14 cellular contexts compared by ENCODE assay signal in the genomic region with DNA sequence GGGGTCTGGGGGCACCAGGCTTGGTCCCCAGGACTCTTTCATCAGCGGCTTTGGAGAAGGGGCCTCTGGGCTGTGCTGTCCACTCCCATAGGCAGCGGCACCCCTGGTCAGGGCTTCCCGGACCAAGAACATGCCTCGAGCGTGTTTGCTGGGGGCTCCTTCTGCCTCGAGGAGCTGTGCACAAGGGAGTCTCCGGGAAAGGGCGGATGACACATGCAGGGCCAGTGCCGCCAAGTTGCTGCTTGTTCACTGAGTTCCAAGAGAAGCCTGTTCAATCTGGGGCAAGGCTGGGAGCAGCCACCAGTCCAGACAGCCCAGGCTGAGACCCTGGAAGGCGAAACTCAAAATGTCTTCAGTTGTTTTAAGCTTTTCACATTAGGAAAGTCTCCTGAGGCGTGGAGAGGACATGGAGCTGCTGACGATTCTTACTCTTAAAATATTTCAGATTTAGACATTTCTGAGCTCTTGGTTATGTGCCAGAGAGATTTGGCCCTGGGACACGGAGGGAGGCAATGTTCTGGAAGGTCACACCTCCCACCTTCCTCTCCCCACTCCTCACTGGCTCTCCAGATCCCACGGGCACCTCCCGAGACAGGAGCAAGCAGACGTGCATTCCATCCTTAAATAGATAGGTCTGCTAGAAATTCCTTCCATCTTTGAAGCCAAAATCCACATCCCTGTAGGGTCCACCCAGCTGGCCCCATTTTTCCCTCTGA.
DNase-seq lines count a peak whose midpoint lies in the region; ATAC-seq and TF ChIP-seq lines count a peak whose summit lies in the region.
"Had no signal": no experiment of that assay in that cellular context is flagged by ENCODE, and none has a peak within 500 bp of the region (broad histone marks: within the 10 kb centered on the region; RNA-seq: fewer than 3 reads in every experiment).

No MANE protein-coding gene starts in this region.

- H3K9ac ChIP-seq in IMR-90 (ENCODE audit: low read depth, low read length), result no peak overlapping the region
- H3K9ac ChIP-seq in smooth muscle cell (ENCODE audit: low read depth), result peak overlapping the region; percentile 24

- peaks cover 0 to 6% (median 0%) of the 10 kb centered on the region in 8 donors for H3K9me3 Mint-ChIP-seq in CD4-positive, alpha-beta memory T cell
- H3K9me3 Mint-ChIP-seq: CD8-positive, alpha-beta T cell had no signal

- peak overlapping the region; percentile 58; the same call in 2 of the 3 replicates for H2BK15ac ChIP-seq in IMR-90 (ENCODE audit: low read depth, low read length)

- H4K20me1 ChIP-seq in IMR-90 (ENCODE audit: insufficient read depth, low read length), result no peaks in the 10 kb centered on the region
- no peaks in the 10 kb centered on the region for H4K20me1 ChIP-seq in smooth muscle cell (ENCODE audit: low read depth)

- ATAC-seq in IMR-90 (ENCODE audit: low read depth) (peak; percentile 29; the same call in 1 of the 2 replicates), right cardiac atrium (peak; percentile 62 to 85), GM21447 (IDR thresholded peaks at IDR 0.05; ENCODE audit: unreplicated experiment) (no peak), HG02642 (IDR thresholded peaks at IDR 0.05; ENCODE audit: poor library complexity, unreplicated experiment) (no peak)
- ATAC-seq: CD8-positive, alpha-beta T cell had no signal

- no peaks in the 10 kb centered on the region for H3K27me3 ChIP-seq in IMR-90 (ENCODE audit: control insufficient read depth, insufficient read depth, low read length)
- no peaks in the 10 kb centered on the region for H3K27me3 ChIP-seq in right cardiac atrium (ENCODE audit: control insufficient read depth, insufficient read depth)
- no peaks in the 10 kb centered on the region for H3K27me3 ChIP-seq in smooth muscle cell (ENCODE audit: low read depth)
- no peaks in the 10 kb centered on the region for H3K27me3 ChIP-seq in CD4-positive, alpha-beta memory T cell (ENCODE audit: insufficient read depth, low read length)

- 66% methylated on average over 7 of the region's 16 CpGs; no CpG with 5 or more reads in 1 of the 2 experiments for WGBS in IMR-90 (ENCODE audit: extremely low coverage in 2 of 2, insufficient read length in 1 of 2), 2 experiments
- WGBS in right cardiac atrium, result 40% methylated on average over 16 of the region's 16 CpGs
- WGBS in smooth muscle cell (ENCODE audit: low lambda C conversion rate), result 51% methylated on average over 16 of the region's 16 CpGs

- peak overlapping the region in 1 of 8 donors; percentile 42 for H3K4me3 Mint-ChIP-seq in CD4-positive, alpha-beta memory T cell
- H3K4me3 Mint-ChIP-seq: activated CD4-positive, alpha-beta T cell treated with anti-CD3 and anti-CD28 coated beads, Interleukin-2, amount 10 ng/mL, durations not matched to agents 7 days and 5 days; brain; CD8-positive, alpha-beta T cell had no signal

- peak overlapping the region; percentile 77 for H4K5ac ChIP-seq in IMR-90 (ENCODE audit: low read depth, low read length)

- H3F3A ChIP-seq in smooth muscle cell (ENCODE audit: low read depth), result peaks cover 6% of the 10 kb centered on the region

- H3K4me2 ChIP-seq in IMR-90 (ENCODE audit: low read depth, low read length), result no peak overlapping the region
- H3K4me2 ChIP-seq in smooth muscle cell, result peak overlapping the region; percentile 46

- H2AK5ac ChIP-seq in IMR-90 (ENCODE audit: low read depth, low read length), result peak overlapping the region; percentile 92

- DNase-seq in IMR-90 (peak; percentile 60), coronary artery (ENCODE audit: low spot score) (peak; percentile 87), right cardiac atrium (peak; percentile 75 to 86 (median 79)), smooth muscle cell (lab: John Stamatoyannopoulos, UW; ENCODE audit: unreplicated experiment) (no peak), amniotic stem cell (lab: John Stamatoyannopoulos, UW) (no peak)
- DNase-seq in CD4-positive, alpha-beta memory T cell, result no peak
- DNase-seq: activated CD4-positive, alpha-beta T cell treated with anti-CD3 and anti-CD28 coated beads, Interleukin-2, amount 10 ng/mL, durations not matched to agents 7 days and 5 days; CD8-positive, alpha-beta T cell; GF-D8; NCI-H226; substantia nigra had no signal

- H3K4me1 Mint-ChIP-seq in CD4-positive, alpha-beta memory T cell, result peaks cover 0 to 4% (median 2%) of the 10 kb centered on the region in 4 donors

- H2AK9ac ChIP-seq in IMR-90 (replicated peaks; ENCODE audit: low read depth, low read length, poor library complexity), result peak overlapping the region; percentile 75

- H3K79me2 ChIP-seq in smooth muscle cell (ENCODE audit: low read depth), result no peaks in the 10 kb centered on the region

- peak overlapping the region; percentile 92 for H3K14ac ChIP-seq in IMR-90 (replicated peaks; ENCODE audit: low read depth, low read length)

- H2AFZ ChIP-seq in IMR-90 (replicated peaks; ENCODE audit: low read length, poor library complexity) (peak overlapping the region; percentile 71), smooth muscle cell (ENCODE audit: low read depth) (no peak overlapping the region)

- dilution Hi-C loops in IMR-90 (cut with HindIII; ENCODE audit: low sequenced_read_pairs, unreplicated experiment), result no loop called here

- BruUV-seq in IMR-90 (replicated peaks; lab: Mats Ljungman, UMichigan), result no TSS peak

- peak overlapping the region; percentile 96 for H2BK120ac ChIP-seq in IMR-90 (ENCODE audit: low read depth, low read length)

- in situ Hi-C loops in IMR-90 (cut with MboI; ENCODE audit: low sequenced_read_pairs), result no loop called here

- H2BK20ac ChIP-seq in IMR-90 (ENCODE audit: low read depth, low read length), result peak overlapping the region; percentile 94

- peaks cover 3 to 12% of the 10 kb centered on the region in 2 donors for H3K27me3 Mint-ChIP-seq in CD4-positive, alpha-beta memory T cell
- H3K27me3 Mint-ChIP-seq: activated CD4-positive, alpha-beta T cell treated with anti-CD3 and anti-CD28 coated beads, Interleukin-2, amount 10 ng/mL, durations not matched to agents 7 days and 5 days had no signal

- peak overlapping the region; percentile 27 to 73; a peak in 3 of 4 replicates for H4K8ac ChIP-seq in IMR-90 (ENCODE audit: low read depth in 2 of 2, low read length in 2 of 2)

- H3K9me3 ChIP-seq in IMR-90 (ENCODE audit: control insufficient read depth, insufficient read depth, low read length) (no peaks in the 10 kb centered on the region), right cardiac atrium (ENCODE audit: control insufficient read depth, low read length) (no peaks in the 10 kb centered on the region), smooth muscle cell (replicated peaks; ENCODE audit: low read depth) (no peaks in the 10 kb centered on the region)
- no peaks in the 10 kb centered on the region for H3K9me3 ChIP-seq in CD4-positive, alpha-beta memory T cell (ENCODE audit: control insufficient read depth in 1 of 2, low read length in 2 of 2)

- peak overlapping the region; percentile 73 for H3K23ac ChIP-seq in IMR-90 (ENCODE audit: low read depth, low read length)

- intact Hi-C loops in IMR-90 (cut with micrococcal nuclease) (no loop called here), right cardiac atrium (cut with DNase I) (no loop called here)
- intact Hi-C loops in CD4-positive, alpha-beta memory T cell (cut with micrococcal nuclease), result no loop called here

- H4K91ac ChIP-seq in IMR-90 (ENCODE audit: insufficient read depth, low read depth, low read length), result peak overlapping the region; percentile 96

- H3K9me1 ChIP-seq in IMR-90 (ENCODE audit: insufficient read depth, low read length), result peaks cover 28% of the 10 kb centered on the region

- H3K56ac ChIP-seq in IMR-90 (ENCODE audit: extremely low read depth, insufficient read depth, low read length), result no peak overlapping the region; the same call in 1 of the 2 replicates

- no peak overlapping the region for H2BK5ac ChIP-seq in IMR-90 (ENCODE audit: low read depth, low read length, poor library complexity, severe bottlenecking)

- peak overlapping the region; percentile 16 for H3K18ac ChIP-seq in IMR-90 (ENCODE audit: low read depth, low read length)

- TF ChIP-seq POLR2A in IMR-90 (IDR thresholded peaks at IDR 0.05; ENCODE audit: low read depth, low read length), result peak; percentile 32; the same call in 1 of the 2 replicates

- peak overlapping the region in 1 of 7 donors; percentile 6 for H3K27ac Mint-ChIP-seq in CD4-positive, alpha-beta memory T cell
- H3K27ac Mint-ChIP-seq: activated CD4-positive, alpha-beta T cell treated with anti-CD3 and anti-CD28 coated beads, Interleukin-2, amount 10 ng/mL, durations not matched to agents 7 days and 5 days; CD8-positive, alpha-beta T cell had no signal

- TF ChIP-seq RAD21 in IMR-90 (IDR thresholded peaks at IDR 0.05; ENCODE audit: low read length), result no peak

- TF ChIP-seq CTCF in IMR-90 (conservative IDR thresholded peaks at IDR 0.05; ENCODE audit: low read depth, low read length) (no peak), coronary artery (IDR thresholded peaks at IDR 0.05) (no peak), smooth muscle cell (IDR thresholded peaks at IDR 0.05; ENCODE audit: borderline replicate concordance, insufficient read depth, poor library complexity, severe bottlenecking) (no peak)

- CTCF ChIA-PET in IMR-90 (lab: Yijun Ruan, JAX), result interaction anchor here (0.7 kb wide), 1 partner anchor 67 kb away, joined by 3 read pairs; no protein-coding TSS in a partner anchor
- CTCF ChIA-PET in CD4-positive, alpha-beta memory T cell (lab: Charles Lee; ENCODE audit: partially characterized antibody), result no interaction called here

- H3K79me1 ChIP-seq in IMR-90 (ENCODE audit: low read depth in 1 of 2, low read length in 2 of 2), result peaks cover 0 to 33% of the 10 kb centered on the region in 2 experiments; a peak in 2 of 4 replicates

- H3K4me1 ChIP-seq in IMR-90 (ENCODE audit: control insufficient read depth, insufficient read depth, low read length), result peaks cover 26% of the 10 kb centered on the region
- no peaks in the 10 kb centered on the region for H3K4me1 ChIP-seq in right cardiac atrium (ENCODE audit: control insufficient read depth, insufficient read depth, low read length)
- peaks cover 13% of the 10 kb centered on the region for H3K4me1 ChIP-seq in smooth muscle cell (ENCODE audit: low read depth)
- H3K4me1 ChIP-seq in CD4-positive, alpha-beta memory T cell (ENCODE audit: insufficient read depth, low read length), result no peaks in the 10 kb centered on the region

- POLR2A ChIA-PET in IMR-90 (lab: Charles Lee; ENCODE audit: unreplicated experiment), result no interaction called here
- POLR2A ChIA-PET in CD4-positive, alpha-beta memory T cell (lab: Charles Lee; ENCODE audit: partially characterized antibody), result no interaction called here

- H3K4ac ChIP-seq in IMR-90 (ENCODE audit: low read depth, low read length), result peak overlapping the region; percentile 96

- no peaks in the 10 kb centered on the region for H3K36me3 Mint-ChIP-seq in CD4-positive, alpha-beta memory T cell
- H3K36me3 Mint-ChIP-seq: brain; CD8-positive, alpha-beta T cell had no signal

- H3K36me3 ChIP-seq in IMR-90 (ENCODE audit: control insufficient read depth, insufficient read depth, low read length) (no peaks in the 10 kb centered on the region), smooth muscle cell (ENCODE audit: low read depth) (no peaks in the 10 kb centered on the region)
- no peaks in the 10 kb centered on the region for H3K36me3 ChIP-seq in CD4-positive, alpha-beta memory T cell (ENCODE audit: insufficient read depth, low read length)

- no peak overlapping the region for H3K4me3 ChIP-seq in IMR-90 (ENCODE audit: insufficient read depth, low read depth, low read length)
- H3K4me3 ChIP-seq in coronary artery, result no peak overlapping the region
- H3K4me3 ChIP-seq in right cardiac atrium (ENCODE audit: low read length), result no peak overlapping the region
- no peak overlapping the region for H3K4me3 ChIP-seq in smooth muscle cell
- no peak overlapping the region for H3K4me3 ChIP-seq in CD4-positive, alpha-beta memory T cell (ENCODE audit: low read length in 2 of 2)

- no peak overlapping the region for H3K27ac ChIP-seq in IMR-90 (ENCODE audit: insufficient read depth, low read length)
- H3K27ac ChIP-seq in coronary artery, result peak overlapping the region; percentile 46 to 89
- no peak overlapping the region for H3K27ac ChIP-seq in right cardiac atrium (ENCODE audit: low read length)
- H3K27ac ChIP-seq in smooth muscle cell (ENCODE audit: low read depth), result peak overlapping the region; percentile 74
- H3K27ac ChIP-seq in CD4-positive, alpha-beta memory T cell (ENCODE audit: low read depth, low read length), result no peak overlapping the region

Comparison
In these comparisons a context has a peak if more than half of its experiments do, and no peak if none do; other contexts are left out.
1. ATAC-seq: peak in IMR-90 (single experiment) and right cardiac atrium (2 of 2); none in GM21447 (single experiment) and HG02642 (single experiment).
2. DNase-seq: peak in IMR-90 (single experiment), coronary artery (single experiment) and right cardiac atrium (3 of 3); none in smooth muscle cell (single experiment), amniotic stem cell (single experiment) and CD4-positive, alpha-beta memory T cell (0 of 5).
3. H3K27ac ChIP-seq: peak in coronary artery (2 of 2) and smooth muscle cell (single experiment); none in IMR-90 (single experiment), right cardiac atrium (single experiment) and CD4-positive, alpha-beta memory T cell (single experiment).